In genomic region chr14:92939699-92940098, GRCh38 we compare ENCODE assay signal across 2 cellular contexts.
TF ChIP-seq lines count a peak whose summit lies in the region.

No MANE protein-coding gene starts in this region.

TF ChIP-seq in HepG2, 621 proteins besides CTCF, POLR2A, EP300 and RAD21:
- TF ChIP-seq MTA1 (CRISPR knock-in tag; IDR thresholded peaks at IDR 0.05; ENCODE audit: borderline replicate concordance) (no peak), KDM5A (IDR thresholded peaks at IDR 0.05; ENCODE audit: borderline replicate concordance, low read length) (no peak), ZNF362 (CRISPR knock-in tag; IDR thresholded peaks at IDR 0.05; ENCODE audit: borderline replicate concordance) (no peak), ZNF24 (IDR thresholded peaks at IDR 0.05) (no peak), DPF2 (CRISPR knock-in tag; IDR thresholded peaks at IDR 0.05; ENCODE audit: borderline replicate concordance, low read depth) (no peak), STAT6 (CRISPR knock-in tag; IDR thresholded peaks at IDR 0.05; ENCODE audit: borderline replicate concordance) (no peak), ZNF253 (CRISPR knock-in tag; IDR thresholded peaks at IDR 0.05; ENCODE audit: borderline replicate concordance) (no peak), ZNF644 (CRISPR knock-in tag; IDR thresholded peaks at IDR 0.05; ENCODE audit: low read depth) (no peak), MXD3 (CRISPR knock-in tag; IDR thresholded peaks at IDR 0.05) (no peak), ZNF343 (CRISPR knock-in tag; IDR thresholded peaks at IDR 0.05) (no peak)

TF ChIP-seq in H1, 55 proteins besides CTCF, POLR2A, EP300 and RAD21:
- TF ChIP-seq KDM5A (IDR thresholded peaks at IDR 0.05; ENCODE audit: low read length), result no peak
- TF ChIP-seq PHF8 (conservative IDR thresholded peaks at IDR 0.05; ENCODE audit: low read depth, low read length), result no peak
- no peak for TF ChIP-seq CREB1 (IDR thresholded peaks at IDR 0.05)
- TF ChIP-seq SIN3A (conservative IDR thresholded peaks at IDR 0.05 in 1 of 2, IDR thresholded peaks at IDR 0.05 in 1 of 2; ENCODE audit: low read depth in 1 of 2, low read length in 2 of 2), result no peak
- no peak for TF ChIP-seq TCF12 (IDR thresholded peaks at IDR 0.05; ENCODE audit: low read depth, low read length)
- no peak for TF ChIP-seq TBP (IDR thresholded peaks at IDR 0.05; ENCODE audit: low read depth, low read length)
- TF ChIP-seq KDM1A (IDR thresholded peaks at IDR 0.05; ENCODE audit: borderline replicate concordance, low read length), result no peak
- no peak for TF ChIP-seq EGR1 (IDR thresholded peaks at IDR 0.05; ENCODE audit: borderline replicate concordance, low read depth, low read length)
- TF ChIP-seq TEAD4 (IDR thresholded peaks at IDR 0.05; ENCODE audit: low read depth, low read length), result no peak
- TF ChIP-seq SP2 (IDR thresholded peaks at IDR 0.05; ENCODE audit: low read length), result no peak
- TF ChIP-seq BCL11A (IDR thresholded peaks at IDR 0.05; ENCODE audit: low read depth in 2 of 2, low read length in 2 of 2), result no peak
- TF ChIP-seq SIRT6 (IDR thresholded peaks at IDR 0.05; ENCODE audit: low read length), result no peak
- TF ChIP-seq ASH2L (IDR thresholded peaks at IDR 0.05; ENCODE audit: low read length), result no peak
- no peak for TF ChIP-seq BRCA1 (IDR thresholded peaks at IDR 0.05; ENCODE audit: low read depth, low read length)
- no peak for TF ChIP-seq RFX5 (IDR thresholded peaks at IDR 0.05; ENCODE audit: borderline replicate concordance, low read depth, low read length)
- TF ChIP-seq HDAC2 (IDR thresholded peaks at IDR 0.05; ENCODE audit: borderline replicate concordance in 1 of 2, low read depth in 2 of 2, low read length in 2 of 2), result no peak
- no peak for TF ChIP-seq GTF2F1 (IDR thresholded peaks at IDR 0.05; ENCODE audit: borderline replicate concordance, low read depth, low read length)
- TF ChIP-seq CHD1 (IDR thresholded peaks at IDR 0.05; ENCODE audit: low read depth, low read length), result no peak
- TF ChIP-seq E2F6 (IDR thresholded peaks at IDR 0.05), result no peak
- TF ChIP-seq CBX8 (IDR thresholded peaks at IDR 0.05; ENCODE audit: borderline replicate concordance, low read depth, low read length), result no peak
